ENCODE assay signal across 10 cellular contexts in the genomic region with DNA sequence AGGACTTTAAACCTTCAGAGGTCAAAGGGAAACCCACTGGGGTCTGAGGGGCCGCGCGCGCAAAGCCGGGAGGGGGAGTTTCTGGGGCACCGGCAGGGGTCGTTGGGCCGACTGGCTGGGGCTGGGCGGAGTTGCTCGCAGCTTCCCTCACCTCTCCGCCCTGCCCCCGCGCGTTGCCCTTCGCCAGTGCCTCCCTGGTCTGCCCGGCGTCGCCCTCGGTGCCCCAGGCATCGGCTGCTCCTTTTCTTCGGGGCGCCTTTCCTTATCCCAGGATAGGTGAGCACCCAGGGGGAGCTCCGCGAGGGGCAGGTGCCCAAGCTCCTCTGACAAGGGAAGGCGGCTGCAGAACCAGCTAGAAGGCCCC. TPM values are rescaled to one million over a fixed set of nuclear protein-coding genes. Genes with fewer than 3 reads are reported as not detected.
DNase-seq lines count a peak whose midpoint lies in the region; ATAC-seq and TF ChIP-seq lines count a peak whose summit lies in the region.
"Had no signal": no experiment of that assay in that cellular context is flagged by ENCODE, and none has a peak within 500 bp of the region (broad histone marks: within the 10 kb centered on the region; RNA-seq: fewer than 3 reads in every experiment).

No MANE protein-coding gene starts in this region.

- peaks cover 41% of the 10 kb centered on the region for H3K27me3 ChIP-seq in NT2/D1 (ENCODE audit: insufficient read depth, insufficient read length)
- H3K27me3 ChIP-seq in fibroblast of lung (ENCODE audit: control insufficient read depth, insufficient read depth, low read length) = no peaks in the 10 kb centered on the region

- no peaks in the 10 kb centered on the region for H4K20me1 ChIP-seq in fibroblast of lung (ENCODE audit: control insufficient read depth, extremely low read depth, insufficient read depth, low read length)

- H3K36me3 ChIP-seq in NT2/D1 (ENCODE audit: insufficient read depth, insufficient read length, low read length) (no peaks in the 10 kb centered on the region), fibroblast of lung (ENCODE audit: control insufficient read depth, insufficient read depth, low read length) (no peaks in the 10 kb centered on the region)

- H3K9ac ChIP-seq in NT2/D1 (ENCODE audit: insufficient read length, low read depth) = peak overlapping the region; percentile 53
- H3K9ac ChIP-seq in fibroblast of lung (ENCODE audit: insufficient read depth, low read length) = peak overlapping the region; percentile 16

- DNase-seq in NT2/D1 (ENCODE audit: low read depth, low spot score) = no peak
- no peak for DNase-seq in fibroblast of lung (ENCODE audit: low read depth in 2 of 2)
- peak in 1 of 2 experiments; percentile 47 for DNase-seq in mesothelial cell of epicardium (ENCODE audit: low spot score in 2 of 2, unreplicated experiment in 2 of 2)
- no peak for DNase-seq in type B pancreatic cell (ENCODE audit: extremely low spot score, unreplicated experiment)
- no peak for DNase-seq in RPMI8226
- DNase-seq: activated CD8-positive, alpha-beta T cell treated with anti-CD3 and anti-CD28 coated beads for 36 hours; activated naive CD8-positive, alpha-beta T cell treated with anti-CD3 and anti-CD28 coated beads for 36 hours; NCI-H526 treated with DMSO at 0.1 percent for 48 hours had no signal

- TF ChIP-seq CTCF in fibroblast of lung (conservative IDR thresholded peaks at IDR 0.05 in 1 of 2, IDR thresholded peaks at IDR 0.05 in 1 of 2; ENCODE audit: low read depth in 1 of 2, low read length in 2 of 2) (no peak), mesothelial cell of epicardium (IDR thresholded peaks at IDR 0.05; ENCODE audit: unreplicated experiment) (no peak), type B pancreatic cell (conservative IDR thresholded peaks at IDR 0.05) (no peak)

- ATAC-seq in GM19395 (IDR thresholded peaks at IDR 0.05; ENCODE audit: unreplicated experiment) (no peak), HG03159 (IDR thresholded peaks at IDR 0.05; ENCODE audit: unreplicated experiment) (no peak)
- ATAC-seq: activated CD8-positive, alpha-beta T cell treated with anti-CD3 and anti-CD28 coated beads for 36 hours had no signal

- H3K9me3 Mint-ChIP-seq in mesothelial cell of epicardium = no peaks in the 10 kb centered on the region
- no peaks in the 10 kb centered on the region for H3K9me3 Mint-ChIP-seq in type B pancreatic cell
- H3K9me3 Mint-ChIP-seq: activated CD8-positive, alpha-beta T cell treated with anti-CD3 and anti-CD28 coated beads for 36 hours; activated naive CD8-positive, alpha-beta T cell treated with anti-CD3 and anti-CD28 coated beads for 36 hours had no signal

- peaks cover 38% of the 10 kb centered on the region for H3K79me2 ChIP-seq in fibroblast of lung (ENCODE audit: control insufficient read depth, insufficient read depth, low read length)

- H3K4me1 ChIP-seq in NT2/D1 (ENCODE audit: insufficient read depth, insufficient read length) (peaks cover 8% of the 10 kb centered on the region), fibroblast of lung (ENCODE audit: control insufficient read depth, extremely low read depth, insufficient read depth, low read length) (peaks cover 6% of the 10 kb centered on the region)

- no peak overlapping the region for H2AFZ ChIP-seq in fibroblast of lung (ENCODE audit: low read length)

- H3K4me1 Mint-ChIP-seq in mesothelial cell of epicardium (peaks cover 25% of the 10 kb centered on the region), type B pancreatic cell (ENCODE audit: unreplicated experiment) (peaks cover 18% of the 10 kb centered on the region)

- H3K4me3 ChIP-seq in NT2/D1 (ENCODE audit: insufficient read length, low read depth) (peak overlapping the region; percentile 84), fibroblast of lung (replicated peaks in 1 of 4; ENCODE audit: control extremely low read depth in 1 of 4, insufficient read depth in 1 of 4, low read depth in 3 of 4, low read length in 4 of 4) (peak overlapping the region in 2 of 4 experiments; percentile 84 to 97)

- H3K27ac Mint-ChIP-seq in mesothelial cell of epicardium (no peak overlapping the region), type B pancreatic cell (no peak overlapping the region)
- H3K27ac Mint-ChIP-seq: activated CD8-positive, alpha-beta T cell treated with anti-CD3 and anti-CD28 coated beads for 36 hours; activated naive CD8-positive, alpha-beta T cell treated with anti-CD3 and anti-CD28 coated beads for 36 hours had no signal

- H3K4me3 Mint-ChIP-seq in mesothelial cell of epicardium = peak overlapping the region; percentile 87
- peak overlapping the region; percentile 91 for H3K4me3 Mint-ChIP-seq in type B pancreatic cell
- H3K4me3 Mint-ChIP-seq: activated CD8-positive, alpha-beta T cell treated with anti-CD3 and anti-CD28 coated beads for 36 hours; activated naive CD8-positive, alpha-beta T cell treated with anti-CD3 and anti-CD28 coated beads for 36 hours had no signal

- H3K9me3 ChIP-seq in NT2/D1 (ENCODE audit: insufficient read depth, low read length) = no peaks in the 10 kb centered on the region
- no peaks in the 10 kb centered on the region for H3K9me3 ChIP-seq in fibroblast of lung (ENCODE audit: control insufficient read depth, insufficient read depth, low read depth, low read length)

- H3K27ac ChIP-seq in fibroblast of lung (ENCODE audit: insufficient read depth, low read length) = no peak overlapping the region

- no peaks in the 10 kb centered on the region for H3K36me3 Mint-ChIP-seq in mesothelial cell of epicardium
- H3K36me3 Mint-ChIP-seq in type B pancreatic cell = no peaks in the 10 kb centered on the region
- H3K36me3 Mint-ChIP-seq: activated naive CD8-positive, alpha-beta T cell treated with anti-CD3 and anti-CD28 coated beads for 36 hours had no signal

- H3K4me2 ChIP-seq in fibroblast of lung (ENCODE audit: extremely low read depth, insufficient read depth, low read length) = peak overlapping the region; percentile 15

- peaks cover 32% of the 10 kb centered on the region for H3K27me3 Mint-ChIP-seq in mesothelial cell of epicardium (ENCODE audit: low read depth)
- peaks cover 42% of the 10 kb centered on the region for H3K27me3 Mint-ChIP-seq in type B pancreatic cell

RNA-seq across cellular contexts. Expression of a gene that starts 0.4 kb away (rescaled TPM):
- 4.0 and 8.5 TPM in 2 replicates for total RNA-seq in fibroblast of lung
- polyA plus RNA-seq in fibroblast of lung = 12.8 and 17.6 TPM in 2 replicates
- polyA plus RNA-seq in fibroblast of lung (2012) = 7.2 and 13.2 TPM in 2 replicates
- polyA minus RNA-seq in fibroblast of lung (ENCODE audit: low replicate concordance) = 26.0 and 29.8 TPM in 2 replicates
- 4.2 to 4.6 TPM (median 4.5 TPM) in 3 replicates for total RNA-seq in mesothelial cell of epicardium
- total RNA-seq in type B pancreatic cell (ENCODE audit: low replicate concordance) = 2.9 and 3.3 TPM in 2 replicates
- total RNA-seq: activated CD8-positive, alpha-beta T cell treated with anti-CD3 and anti-CD28 coated beads for 36 hours; activated naive CD8-positive, alpha-beta T cell treated with anti-CD3 and anti-CD28 coated beads for 36 hours had no signal
